In genomic region chr6:30411515-30412207, GRCh38 we compare ENCODE assay signal across 8 cellular contexts.
A peak's percentile ranks its signal among the peaks of the same experiment; 100 is the strongest.
DNase-seq lines count a peak whose midpoint lies in the region; ATAC-seq and TF ChIP-seq lines count a peak whose summit lies in the region.

No MANE protein-coding gene starts in this region.

- H3K36me3 ChIP-seq in gastrocnemius medialis, result no peaks in the 10 kb centered on the region

- intact Hi-C loops in activated T-helper 2 cell treated with anti-CD3 and anti-CD28 coated beads, Interferon-gamma antibody, Interleukin-2, Interleukin-4, amounts not matched to agents 10 μg/mL and 5 μg/mL and 100 μg/mL, durations not matched to agents 14 hours and 24 hours and 36 hours (cut with micrococcal nuclease), result loop anchor here (2.0 kb wide), 1 partner anchor 41 kb away; no protein-coding TSS in a partner anchor
- intact Hi-C loops in head of caudate nucleus (cut with DNase I) (no loop called here), gastrocnemius medialis (cut with DNase I; ENCODE audit: low total_unique reads) (no loop called here)

- peaks cover 11% of the 10 kb centered on the region for H3K9me3 Mint-ChIP-seq in activated T-helper 2 cell treated with anti-CD3 and anti-CD28 coated beads, Interferon-gamma antibody, Interleukin-2, Interleukin-4, amounts not matched to agents 10 μg/mL and 5 μg/mL and 100 μg/mL, durations not matched to agents 14 hours and 24 hours and 36 hours

- H3K4me1 Mint-ChIP-seq in activated T-helper 2 cell treated with anti-CD3 and anti-CD28 coated beads, Interferon-gamma antibody, Interleukin-2, Interleukin-4, amounts not matched to agents 10 μg/mL and 5 μg/mL and 100 μg/mL, durations not matched to agents 14 hours and 24 hours and 36 hours (ENCODE audit: low read depth), result peaks cover 6% of the 10 kb centered on the region

- no peaks in the 10 kb centered on the region for H3K9me3 ChIP-seq in gastrocnemius medialis

- in situ Hi-C loops in gastrocnemius medialis (cut with MboI; ENCODE audit: low sequenced_read_pairs in 4 of 4), result no loop called here

- no peak overlapping the region for H3K4me3 Mint-ChIP-seq in activated T-helper 2 cell treated with anti-CD3 and anti-CD28 coated beads, Interferon-gamma antibody, Interleukin-2, Interleukin-4, amounts not matched to agents 10 μg/mL and 5 μg/mL and 100 μg/mL, durations not matched to agents 14 hours and 24 hours and 36 hours (ENCODE audit: low read depth)

- no peaks in the 10 kb centered on the region for H3K4me1 ChIP-seq in gastrocnemius medialis

- H3K4me3 ChIP-seq in gastrocnemius medialis, result no peak overlapping the region

- TF ChIP-seq CTCF in C4-2B (conservative IDR thresholded peaks at IDR 0.05) (peak; percentile 92), gastrocnemius medialis (IDR thresholded peaks at IDR 0.05 in 4 of 5, conservative IDR thresholded peaks at IDR 0.05 in 1 of 5) (peak in 4 of 5 experiments; percentile 18 to 64 (median 42))

- peaks cover 0 to 15% (median 14%) of the 10 kb centered on the region in 3 donors for H3K27me3 ChIP-seq in gastrocnemius medialis

- CTCF ChIA-PET in HEK293T (lab: Yijun Ruan, JAX), result interaction anchor here (0.6 to 1.4 kb wide), 3 partner anchors 14 to 1165 kb away, joined by 3 to 6 read pairs (median 6); no protein-coding TSS in a partner anchor

- H3K27ac ChIP-seq in C4-2B, result no peak overlapping the region
- no peak overlapping the region for H3K27ac ChIP-seq in gastrocnemius medialis

- H3K27me3 Mint-ChIP-seq in activated T-helper 2 cell treated with anti-CD3 and anti-CD28 coated beads, Interferon-gamma antibody, Interleukin-2, Interleukin-4, amounts not matched to agents 10 μg/mL and 5 μg/mL and 100 μg/mL, durations not matched to agents 14 hours and 24 hours and 36 hours (ENCODE audit: low read depth), result peaks cover 65% of the 10 kb centered on the region

- no peaks in the 10 kb centered on the region for H3K36me3 Mint-ChIP-seq in activated T-helper 2 cell treated with anti-CD3 and anti-CD28 coated beads, Interferon-gamma antibody, Interleukin-2, Interleukin-4, amounts not matched to agents 10 μg/mL and 5 μg/mL and 100 μg/mL, durations not matched to agents 14 hours and 24 hours and 36 hours (ENCODE audit: low read depth)

- ATAC-seq in gastrocnemius medialis, result no peak
- no peak for ATAC-seq in HG02763 (IDR thresholded peaks at IDR 0.05; ENCODE audit: unreplicated experiment)

- no peak for DNase-seq in HEK293T (ENCODE audit: extremely low spot score)
- peak; percentile 71 for DNase-seq in RPMI8226
- peak; percentile 44 for DNase-seq in activated T-helper 2 cell treated with anti-CD3 and anti-CD28 coated beads, Interferon-gamma antibody, Interleukin-2, Interleukin-4, amounts not matched to agents 10 μg/mL and 5 μg/mL and 100 μg/mL, durations not matched to agents 14 hours and 24 hours and 36 hours (ENCODE audit: low spot score)
- peak in 40 of 42 donors; percentile 13 to 83 (median 53) for DNase-seq in head of caudate nucleus
- DNase-seq in gastrocnemius medialis, result no peak
- DNase-seq in NCI-H1092 (lab: John Stamatoyannopoulos, UW), result no peak

- no peak overlapping the region for H3K27ac Mint-ChIP-seq in activated T-helper 2 cell treated with anti-CD3 and anti-CD28 coated beads, Interferon-gamma antibody, Interleukin-2, Interleukin-4, amounts not matched to agents 10 μg/mL and 5 μg/mL and 100 μg/mL, durations not matched to agents 14 hours and 24 hours and 36 hours

- no peak for TF ChIP-seq POLR2A in gastrocnemius medialis (IDR thresholded peaks at IDR 0.05)

- POLR2A ChIA-PET in HEK293T (lab: Yijun Ruan, JAX), result no interaction called here

TF ChIP-seq in HEK293T, 16 proteins besides CTCF, POLR2A, EP300 and RAD21:
- TF ChIP-seq SUZ12 (IDR thresholded peaks at IDR 0.05), result no peak
- TF ChIP-seq FOXM1 (IDR thresholded peaks at IDR 0.05; ENCODE audit: borderline replicate concordance), result no peak
- TF ChIP-seq PKNOX1 (IDR thresholded peaks at IDR 0.05), result 0 out of 2 replicates have a peak, but pooled peaks have one; percentile 31
- TF ChIP-seq ZNF384 (IDR thresholded peaks at IDR 0.05), result no peak
- TF ChIP-seq CTBP1 (IDR thresholded peaks at IDR 0.05; ENCODE audit: borderline replicate concordance), result no peak
- TF ChIP-seq FOXA1 (IDR thresholded peaks at IDR 0.05), result no peak
- no peak for TF ChIP-seq L3MBTL2 (conservative IDR thresholded peaks at IDR 0.05)

Comparison
In these comparisons a context has a peak if more than half of its experiments do, and no peak if none do; other contexts are left out.
1. DNase-seq: peak in RPMI8226 (single experiment), activated T-helper 2 cell treated with anti-CD3 and anti-CD28 coated beads, Interferon-gamma antibody, Interleukin-2, Interleukin-4, amounts not matched to agents 10 μg/mL and 5 μg/mL and 100 μg/mL, durations not matched to agents 14 hours and 24 hours and 36 hours (single experiment) and head of caudate nucleus (40 of 42); none in HEK293T (single experiment), gastrocnemius medialis (0 of 2) and NCI-H1092 (single experiment).